ENCODE assay signal across 1 cellular context in the genomic region with DNA sequence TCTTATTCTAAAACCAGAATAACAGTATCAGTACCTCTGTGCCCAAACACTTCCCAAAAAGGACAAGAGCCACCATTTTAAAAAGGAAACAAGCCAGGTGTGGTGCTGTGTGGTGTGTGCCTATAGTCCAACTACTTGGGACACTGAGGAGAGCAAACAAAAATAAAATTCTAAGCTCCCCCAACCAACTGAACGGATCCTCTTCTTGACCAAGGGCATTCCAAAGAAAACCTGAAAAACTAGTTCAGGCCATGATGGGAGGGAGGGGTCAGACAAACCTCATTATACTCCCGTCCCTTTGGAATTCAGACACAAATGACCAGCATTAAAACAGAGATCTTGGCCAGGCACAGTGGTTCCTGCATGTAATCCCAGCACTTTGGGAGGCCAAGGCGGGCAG.
TF ChIP-seq lines count a peak whose summit lies in the region.

No MANE protein-coding gene starts in this region.

TF ChIP-seq in IMR-90, 13 proteins besides CTCF, POLR2A, EP300 and RAD21:
- TF ChIP-seq NFE2L2 (IDR thresholded peaks at IDR 0.05; ENCODE audit: low read depth, low read length): no peak
- no peak for TF ChIP-seq BHLHE40 (IDR thresholded peaks at IDR 0.05; ENCODE audit: low read depth, low read length)
- TF ChIP-seq, protein P1, sequence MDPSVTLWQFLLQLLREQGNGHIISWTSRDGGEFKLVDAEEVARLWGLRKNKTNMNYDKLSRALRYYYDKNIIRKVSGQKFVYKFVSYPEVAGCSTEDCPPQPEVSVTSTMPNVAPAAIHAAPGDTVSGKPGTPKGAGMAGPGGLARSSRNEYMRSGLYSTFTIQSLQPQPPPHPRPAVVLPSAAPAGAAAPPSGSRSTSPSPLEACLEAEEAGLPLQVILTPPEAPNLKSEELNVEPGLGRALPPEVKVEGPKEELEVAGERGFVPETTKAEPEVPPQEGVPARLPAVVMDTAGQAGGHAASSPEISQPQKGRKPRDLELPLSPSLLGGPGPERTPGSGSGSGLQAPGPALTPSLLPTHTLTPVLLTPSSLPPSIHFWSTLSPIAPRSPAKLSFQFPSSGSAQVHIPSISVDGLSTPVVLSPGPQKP (IDR thresholded peaks at IDR 0.05; ENCODE audit: borderline replicate concordance, low read depth, low read length): no peak
- no peak for TF ChIP-seq SMC3 (IDR thresholded peaks at IDR 0.05; ENCODE audit: low read depth, low read length)
- TF ChIP-seq CEBPB (IDR thresholded peaks at IDR 0.05; ENCODE audit: low read depth, low read length): no peak
- no peak for TF ChIP-seq RFX5 (IDR thresholded peaks at IDR 0.05; ENCODE audit: low read depth, low read length)
- TF ChIP-seq, protein P2, sequence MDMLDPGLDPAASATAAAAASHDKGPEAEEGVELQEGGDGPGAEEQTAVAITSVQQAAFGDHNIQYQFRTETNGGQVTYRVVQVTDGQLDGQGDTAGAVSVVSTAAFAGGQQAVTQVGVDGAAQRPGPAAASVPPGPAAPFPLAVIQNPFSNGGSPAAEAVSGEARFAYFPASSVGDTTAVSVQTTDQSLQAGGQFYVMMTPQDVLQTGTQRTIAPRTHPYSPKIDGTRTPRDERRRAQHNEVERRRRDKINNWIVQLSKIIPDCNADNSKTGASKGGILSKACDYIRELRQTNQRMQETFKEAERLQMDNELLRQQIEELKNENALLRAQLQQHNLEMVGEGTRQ (IDR thresholded peaks at IDR 0.05; ENCODE audit: low read depth, low read length): no peak
- no peak for TF ChIP-seq MAZ (IDR thresholded peaks at IDR 0.05; ENCODE audit: borderline replicate concordance, low read depth, low read length)
- TF ChIP-seq RCOR1 (IDR thresholded peaks at IDR 0.05; ENCODE audit: insufficient replicate concordance, low read length): no peak
- no peak for TF ChIP-seq FOS (IDR thresholded peaks at IDR 0.05; ENCODE audit: low read depth, low read length)
- TF ChIP-seq CHD1 (IDR thresholded peaks at IDR 0.05; ENCODE audit: low read depth, low read length): no peak
- TF ChIP-seq MAFK (IDR thresholded peaks at IDR 0.05; ENCODE audit: low read depth, low read length): no peak
- no peak for TF ChIP-seq MXI1 (IDR thresholded peaks at IDR 0.05; ENCODE audit: borderline replicate concordance, low read depth, low read length)
